ENCODE assay signal across 8 cellular contexts in genomic region chr1:2226525-2227340, GRCh38. TPM values are rescaled to one million over a fixed set of nuclear protein-coding genes. Genes with fewer than 3 reads are reported as not detected.
A peak's percentile ranks its signal among the peaks of the same experiment; 100 is the strongest.
DNase-seq lines count a peak whose midpoint lies in the region; ATAC-seq and TF ChIP-seq lines count a peak whose summit lies in the region.

No MANE protein-coding gene starts in this region.

- H3K4me3 ChIP-seq in HL-60 (replicated peaks; ENCODE audit: insufficient read depth, low read length) (peak overlapping the region; percentile 48), aorta (ENCODE audit: low read length in 2 of 2) (peak overlapping the region; percentile 55 to 91)

- H3K27me3 ChIP-seq in HL-60 (ENCODE audit: insufficient read depth, poor library complexity, severe bottlenecking) (peaks cover 5% of the 10 kb centered on the region), aorta (ENCODE audit: control insufficient read depth in 1 of 2, insufficient read depth in 2 of 2, low read length in 1 of 2) (no peaks in the 10 kb centered on the region)

- intact Hi-C loops in aorta (cut with DNase I), result loop anchor here (1.0 to 2.0 kb wide), 2 partner anchors 11 to 14 kb away; no protein-coding TSS in a partner anchor

- WGBS in aorta, 2 donors, result 17 to 27% methylated on average over 49 to 72 of the region's 72 CpGs

- no peak overlapping the region; the same call in 1 of the 2 replicates for H3K27ac ChIP-seq in HL-60 (replicated peaks)
- H3K27ac ChIP-seq in cingulate gyrus (ENCODE audit: low read depth, low read length), result peak overlapping the region; percentile 95
- H3K27ac ChIP-seq in aorta (ENCODE audit: low read depth in 1 of 2, low read length in 2 of 2), result peak overlapping the region; percentile 91 to 99

- H3K4me1 ChIP-seq in aorta (ENCODE audit: control insufficient read depth in 1 of 2, insufficient read depth in 2 of 2, low read length in 2 of 2), result no peaks in the 10 kb centered on the region

- in situ Hi-C loops in G401 (cut with HindIII; ENCODE audit: low sequenced_read_pairs), result no loop called here

- peak overlapping the region; percentile 91 for H3K27ac Mint-ChIP-seq in mesothelial cell of epicardium

- peak overlapping the region; percentile 74 for H3K4me3 Mint-ChIP-seq in mesothelial cell of epicardium

- H3K36me3 ChIP-seq in aorta (ENCODE audit: control insufficient read depth in 1 of 2, insufficient read depth in 2 of 2, low read length in 1 of 2), result no peaks in the 10 kb centered on the region

- no peaks in the 10 kb centered on the region for H3K27me3 Mint-ChIP-seq in mesothelial cell of epicardium (ENCODE audit: low read depth)

- peak; percentile 8 for DNase-seq in G401 (ENCODE audit: low spot score)
- no peak for DNase-seq in HL-60 (ENCODE audit: low read depth in 1 of 2, low spot score in 1 of 2)
- DNase-seq in mesothelial cell of epicardium (ENCODE audit: low spot score in 2 of 2, unreplicated experiment in 2 of 2), result peak in 1 of 2 experiments; percentile 25
- peak; percentile 62 to 85 for DNase-seq in aorta
- no peak for DNase-seq in activated CD4-positive, alpha-beta T cell treated with anti-CD3 and anti-CD28 coated beads for 48 hours

- no peaks in the 10 kb centered on the region for H3K9me3 ChIP-seq in aorta (ENCODE audit: control insufficient read depth, low read length)

- H3K9me3 Mint-ChIP-seq in mesothelial cell of epicardium, result no peaks in the 10 kb centered on the region

- ATAC-seq in aorta (ENCODE audit: low FRiP score) (no peak), HG02763 (IDR thresholded peaks at IDR 0.05; ENCODE audit: unreplicated experiment) (no peak), GM21423 (IDR thresholded peaks at IDR 0.05; ENCODE audit: unreplicated experiment) (no peak)

- no peak for TF ChIP-seq CTCF in HL-60 (IDR thresholded peaks at IDR 0.05; ENCODE audit: insufficient read depth, low read length)
- no peak for TF ChIP-seq CTCF in mesothelial cell of epicardium (IDR thresholded peaks at IDR 0.05; ENCODE audit: unreplicated experiment)

- peaks cover 24% of the 10 kb centered on the region for H3K4me1 Mint-ChIP-seq in mesothelial cell of epicardium

- H3K36me3 Mint-ChIP-seq in mesothelial cell of epicardium, result no peaks in the 10 kb centered on the region

RNA-seq across cellular contexts. Expression of gene SKI, which starts 1.4 kb away (rescaled TPM):
- total RNA-seq in G401 (2014; rRNA removed; shearing (Covaris generic)), result 5.8 and 15.2 TPM in 2 replicates
- total RNA-seq in mesothelial cell of epicardium, result 105 to 110 TPM (median 105 TPM) in 3 replicates
- total RNA-seq in aorta, result 100 to 1,000 TPM; 114 to 129 TPM
- 10 to 100 TPM; 20.7 to 34.7 TPM for polyA plus RNA-seq in aorta

RNA-seq across cellular contexts. Expression of gene FAAP20, which starts 32.2 kb away (rescaled TPM):
- 79.9 and 105 TPM in 2 replicates for total RNA-seq in G401 (2014; rRNA removed; shearing (Covaris generic))
- total RNA-seq in mesothelial cell of epicardium (92.2 to 100 TPM (median 94.1 TPM) in 3 replicates), aorta (10 to 100 TPM; 49.0 to 59.9 TPM)
- polyA plus RNA-seq in aorta, result 100 to 1,000 TPM in 1 of 2 donors, 10 to 100 TPM in 1; 61.2 to 124 TPM

Comparison
In these comparisons a context has a peak if more than half of its experiments do, and no peak if none do; other contexts are left out.
1. DNase-seq: peak in G401 (single experiment) and aorta (2 of 2); none in HL-60 (0 of 2) and activated CD4-positive, alpha-beta T cell treated with anti-CD3 and anti-CD28 coated beads for 48 hours (single experiment).